In the genomic region with DNA sequence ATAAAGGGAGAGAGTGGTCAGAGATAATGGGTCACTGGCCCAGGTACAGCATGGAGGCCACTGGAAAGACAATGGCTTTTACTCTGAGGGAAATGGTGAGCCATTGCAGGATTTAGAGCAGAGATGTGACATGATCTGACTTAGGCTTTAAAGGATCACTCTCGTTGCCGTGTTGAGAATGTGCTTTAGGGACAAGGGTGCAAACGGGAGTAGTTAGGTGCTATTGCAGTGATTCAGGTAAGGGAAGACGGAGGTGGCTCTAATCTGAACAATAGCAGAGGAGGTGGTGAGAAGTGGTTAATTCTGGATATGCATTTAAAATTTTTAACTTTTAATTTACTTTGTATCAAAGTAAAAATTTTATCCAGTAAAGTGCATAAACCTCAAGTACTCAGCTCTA, we compare ENCODE assay signal across 10 cellular contexts. TPM values are rescaled to one million over a fixed set of nuclear protein-coding genes. Genes with fewer than 3 reads are reported as not detected.
"Had no signal": no experiment of that assay in that cellular context is flagged by ENCODE, and none has a peak within 500 bp of the region (broad histone marks: within the 10 kb centered on the region; RNA-seq: fewer than 3 reads in every experiment).

No MANE protein-coding gene starts in this region.

- H3K9me3 ChIP-seq: HAP-1 had no signal

- H3K4me2 ChIP-seq: GM23338 had no signal

- ATAC-seq: GM23338, HCT116, K562 had no signal

- H2AFZ ChIP-seq: GM23338 had no signal

- DNase-seq: H7, HFFc6, IMR-90, KG1 had no signal

- H3K4me3 ChIP-seq: GM23338, HAP-1, K562 had no signal

- H3K36me3 ChIP-seq: HAP-1 had no signal

- H3K4me1 ChIP-seq: HAP-1 had no signal

RNA-seq across cellular contexts. Expression of a gene that starts 9.8 kb away (rescaled TPM):
- total RNA-seq: K562 had no signal
- polyA plus RNA-seq: K562 had no signal

RNA-seq across cellular contexts. Expression of a gene that starts 38.3 kb away (rescaled TPM):
- total RNA-seq: GM23338, H4, H7, HFFc6, HT-29, IMR-90, K562 had no signal
- polyA plus RNA-seq: GM23338, IMR-90 had no signal

RNA-seq across cellular contexts. Expression of a gene that starts 49.2 kb away (rescaled TPM):
- total RNA-seq: H4, HFFc6, HT-29, IMR-90, K562 had no signal
- polyA plus RNA-seq: GM23338, K562 had no signal

RNA-seq across cellular contexts. Expression of a gene that starts 51.5 kb away (rescaled TPM):
- total RNA-seq: GM23338, H4, H7, HFFc6, HT-29, IMR-90, K562 had no signal
- polyA plus RNA-seq: GM23338, IMR-90, K562 had no signal
